1 cellular context compared by ENCODE assay signal in genomic region chr9:133356391-133357091, GRCh38.
TF ChIP-seq lines count a peak whose summit lies in the region.

SURF1 (minus strand) TSS chr9:133356487; CDS start chr9:133356453, 34 bp downstream.
SURF2 (plus strand) TSS chr9:133356550; CDS start chr9:133356593, 43 bp downstream.

TF ChIP-seq in HEK293, 187 proteins besides CTCF, POLR2A, EP300 and RAD21 (continued from another document and continues in another):
- TF ChIP-seq ZNF518A (tag by site-specific recombination; conservative IDR thresholded peaks at IDR 0.05; ENCODE audit: low read depth) (peak; percentile 45; the same call in 1 of the 2 replicates), ZSCAN5A (tag by site-specific recombination; IDR thresholded peaks at IDR 0.05) (0 out of 2 replicates have a peak, but pooled peaks have one; percentile 58), SALL2 (tag by site-specific recombination; IDR thresholded peaks at IDR 0.05; ENCODE audit: borderline replicate concordance) (no peak), ZNF658 (tag by site-specific recombination; IDR thresholded peaks at IDR 0.05) (no peak), ZNF324 (tag by site-specific recombination; IDR thresholded peaks at IDR 0.05) (no peak), ZNF626 (tag by site-specific recombination; IDR thresholded peaks at IDR 0.05) (no peak), ZBTB7A (tag by site-specific recombination; IDR thresholded peaks at IDR 0.05; ENCODE audit: low read depth) (0 out of 2 replicates have a peak, but pooled peaks have one; percentile 59), GLI2 (tag by site-specific recombination; IDR thresholded peaks at IDR 0.05; ENCODE audit: borderline replicate concordance, low read depth) (no peak), KLF16 (tag by site-specific recombination; IDR thresholded peaks at IDR 0.05) (peak; percentile 70), ZNF10 (tag by site-specific recombination; IDR thresholded peaks at IDR 0.05) (no peak), TSHZ1 (tag by site-specific recombination; IDR thresholded peaks at IDR 0.05; ENCODE audit: borderline replicate concordance) (no peak), ZFP3 (tag by site-specific recombination; IDR thresholded peaks at IDR 0.05; ENCODE audit: low read depth) (no peak), ZFP41 (tag by site-specific recombination; IDR thresholded peaks at IDR 0.05; ENCODE audit: borderline replicate concordance) (no peak), KLF1 (tag by site-specific recombination; IDR thresholded peaks at IDR 0.05) (peak; percentile 70), KLF17 (tag by site-specific recombination; IDR thresholded peaks at IDR 0.05) (peak; percentile 88), ZNF214 (tag by site-specific recombination; IDR thresholded peaks at IDR 0.05; ENCODE audit: borderline replicate concordance) (no peak), KLF7 (tag by site-specific recombination; IDR thresholded peaks at IDR 0.05; ENCODE audit: borderline replicate concordance) (0 out of 2 replicates have a peak, but pooled peaks have one; percentile 58), WT1 (tag by site-specific recombination; IDR thresholded peaks at IDR 0.05) (peak; percentile 68), ZNF580 (tag by site-specific recombination; IDR thresholded peaks at IDR 0.05) (no peak), ZFHX2 (tag by site-specific recombination; conservative IDR thresholded peaks at IDR 0.05) (peak; percentile 70), ZSCAN18 (tag by site-specific recombination; IDR thresholded peaks at IDR 0.05) (no peak), ZNF211 (tag by site-specific recombination; IDR thresholded peaks at IDR 0.05; ENCODE audit: low read depth) (no peak), ZNF175 (tag by site-specific recombination; IDR thresholded peaks at IDR 0.05) (0 out of 2 replicates have a peak, but pooled peaks have one; percentile 52), ZNF514 (tag by site-specific recombination; IDR thresholded peaks at IDR 0.05) (no peak), ZNF221 (tag by site-specific recombination; IDR thresholded peaks at IDR 0.05; ENCODE audit: borderline replicate concordance) (no peak), ATF2 (tag by site-specific recombination; IDR thresholded peaks at IDR 0.05; ENCODE audit: low read depth) (no peak), TCF7L2 (IDR thresholded peaks at IDR 0.05; ENCODE audit: borderline replicate concordance, low read depth, low read length) (no peak), ZNF184 (tag by site-specific recombination; IDR thresholded peaks at IDR 0.05) (no peak), REPIN1 (tag by site-specific recombination; IDR thresholded peaks at IDR 0.05; ENCODE audit: low read depth) (no peak; the same call in 1 of the 2 replicates), PRDM6 (tag by site-specific recombination; IDR thresholded peaks at IDR 0.05) (no peak), ZNF654 (tag by site-specific recombination; IDR thresholded peaks at IDR 0.05; ENCODE audit: low read depth) (no peak), ZNF174 (tag by site-specific recombination; IDR thresholded peaks at IDR 0.05) (no peak), ZNF600 (tag by site-specific recombination; IDR thresholded peaks at IDR 0.05) (peak; percentile 66; the same call in 1 of the 2 replicates), GLIS1 (tag by site-specific recombination; IDR thresholded peaks at IDR 0.05) (peak; percentile 40), ZNF549 (tag by site-specific recombination; IDR thresholded peaks at IDR 0.05) (no peak), ZBTB49 (tag by site-specific recombination; IDR thresholded peaks at IDR 0.05; ENCODE audit: low read depth) (no peak), ZNF624 (tag by site-specific recombination; IDR thresholded peaks at IDR 0.05) (no peak), ZBTB48 (tag by site-specific recombination; IDR thresholded peaks at IDR 0.05) (peak; percentile 45; the same call in 1 of the 2 replicates), ZNF704 (tag by site-specific recombination; IDR thresholded peaks at IDR 0.05) (no peak), ZNF571 (tag by site-specific recombination; IDR thresholded peaks at IDR 0.05) (no peak)
